ENCODE assay signal across 12 cellular contexts in genomic region chr9:79630521-79631403, GRCh38. TPM values are rescaled to one million over a fixed set of nuclear protein-coding genes. Genes with fewer than 3 reads are reported as not detected.
DNase-seq lines count a peak whose midpoint lies in the region; ATAC-seq and TF ChIP-seq lines count a peak whose summit lies in the region.
"Had no signal": no experiment of that assay in that cellular context is flagged by ENCODE, and none has a peak within 500 bp of the region (broad histone marks: within the 10 kb centered on the region; RNA-seq: fewer than 3 reads in every experiment).

No MANE protein-coding gene starts in this region.

- H3K4me3 ChIP-seq in thyroid gland (replicated peaks in 1 of 3) (no peak overlapping the region), smooth muscle cell (no peak overlapping the region), Karpas-422 (ENCODE audit: low read length) (no peak overlapping the region)
- H3K4me3 ChIP-seq: colonic mucosa, right atrium auricular region had no signal

- H3F3A ChIP-seq in smooth muscle cell (ENCODE audit: low read depth): no peaks in the 10 kb centered on the region

- H3K27ac Mint-ChIP-seq in activated naive CD4-positive, alpha-beta T cell treated with anti-CD3 and anti-CD28 coated beads, Interleukin-2, amount 50 U/mL, for 24 hours: no peak overlapping the region
- H3K27ac Mint-ChIP-seq: T-cell had no signal

- H3K36me3 ChIP-seq in thyroid gland (no peaks in the 10 kb centered on the region), smooth muscle cell (ENCODE audit: low read depth) (peaks cover 7% of the 10 kb centered on the region), Karpas-422 (ENCODE audit: insufficient read depth, low read length) (peaks cover 16% of the 10 kb centered on the region)
- H3K36me3 ChIP-seq: colonic mucosa, right atrium auricular region had no signal

- intact Hi-C loops in thyroid gland (cut with DNase I): no loop called here

- DNase-seq in activated naive CD4-positive, alpha-beta T cell treated with Interleukin-2 at 50 U/mL for 16 hours: no peak
- DNase-seq in thyroid gland (no peak), GM19238 (ENCODE audit: insufficient read length, low spot score) (no peak), smooth muscle cell (lab: John Stamatoyannopoulos, UW; ENCODE audit: unreplicated experiment) (no peak), Karpas-422 (no peak)
- DNase-seq: colonic mucosa, GOT3, T-cell had no signal

- ATAC-seq in HG02610 (IDR thresholded peaks at IDR 0.05; ENCODE audit: unreplicated experiment) (peak; percentile 91), HG03575 (IDR thresholded peaks at IDR 0.05; ENCODE audit: extremely low read depth, insufficient number of reproducible peaks, low FRiP score, unreplicated experiment) (peak; percentile 79)

- TF ChIP-seq CTCF in thyroid gland (IDR thresholded peaks at IDR 0.05) (no peak), smooth muscle cell (IDR thresholded peaks at IDR 0.05; ENCODE audit: borderline replicate concordance, insufficient read depth, poor library complexity, severe bottlenecking) (no peak)

- H3K4me3 Mint-ChIP-seq in activated naive CD4-positive, alpha-beta T cell treated with anti-CD3 and anti-CD28 coated beads, Interleukin-2, amount 50 U/mL, for 24 hours: peak overlapping the region; percentile 30

- no peak overlapping the region for H3K4me2 ChIP-seq in smooth muscle cell
- no peak overlapping the region for H3K4me2 ChIP-seq in Karpas-422 (ENCODE audit: low read depth, low read length, poor library complexity, severe bottlenecking)

- no peaks in the 10 kb centered on the region for H3K9me2 ChIP-seq in Karpas-422 (replicated peaks; ENCODE audit: insufficient read depth, low read length)

- peaks cover 71% of the 10 kb centered on the region for H3K4me1 Mint-ChIP-seq in activated naive CD4-positive, alpha-beta T cell treated with anti-CD3 and anti-CD28 coated beads, Interleukin-2, amount 50 U/mL, for 24 hours

- H3K27me3 ChIP-seq in thyroid gland (no peaks in the 10 kb centered on the region), smooth muscle cell (ENCODE audit: low read depth) (no peaks in the 10 kb centered on the region), Karpas-422 (ENCODE audit: low read length) (no peaks in the 10 kb centered on the region)
- H3K27me3 ChIP-seq: colonic mucosa, right atrium auricular region had no signal

- no peak for TF ChIP-seq POLR2A in thyroid gland (IDR thresholded peaks at IDR 0.05)

- H2AFZ ChIP-seq in smooth muscle cell (ENCODE audit: low read depth) (no peak overlapping the region), Karpas-422 (ENCODE audit: low read length) (no peak overlapping the region)

- H3K9me3 ChIP-seq in thyroid gland (no peaks in the 10 kb centered on the region), smooth muscle cell (replicated peaks; ENCODE audit: low read depth) (no peaks in the 10 kb centered on the region), Karpas-422 (ENCODE audit: low read length) (no peaks in the 10 kb centered on the region)
- H3K9me3 ChIP-seq: colonic mucosa, right atrium auricular region had no signal

- 72 to 81% methylated on average over 5 of the region's 5 CpGs for WGBS in thyroid gland, 2 donors
- WGBS in smooth muscle cell (ENCODE audit: low lambda C conversion rate): 95% methylated on average over 5 of the region's 5 CpGs

- H3K27ac ChIP-seq in thyroid gland: peak overlapping the region; percentile 18 to 77 (median 70)
- H3K27ac ChIP-seq in smooth muscle cell (ENCODE audit: low read depth): no peak overlapping the region
- H3K27ac ChIP-seq in Karpas-422 (ENCODE audit: low read length): no peak overlapping the region
- H3K27ac ChIP-seq: colonic mucosa, right atrium auricular region had no signal

- H3K9me3 Mint-ChIP-seq in activated naive CD4-positive, alpha-beta T cell treated with anti-CD3 and anti-CD28 coated beads, Interleukin-2, amount 50 U/mL, for 24 hours: no peaks in the 10 kb centered on the region
- H3K9me3 Mint-ChIP-seq: T-cell had no signal

- peaks cover 77% of the 10 kb centered on the region for H4K20me1 ChIP-seq in smooth muscle cell (ENCODE audit: low read depth)
- H4K20me1 ChIP-seq in Karpas-422 (ENCODE audit: insufficient read depth, low read depth, low read length): no peaks in the 10 kb centered on the region

- H3K36me3 Mint-ChIP-seq in activated naive CD4-positive, alpha-beta T cell treated with anti-CD3 and anti-CD28 coated beads, Interleukin-2, amount 50 U/mL, for 24 hours: peaks cover 14% of the 10 kb centered on the region

- H3K9ac ChIP-seq in smooth muscle cell (ENCODE audit: low read depth): no peak overlapping the region
- no peak overlapping the region for H3K9ac ChIP-seq in Karpas-422 (ENCODE audit: low read length)

- H3K79me2 ChIP-seq in smooth muscle cell (ENCODE audit: low read depth): peaks cover 57% of the 10 kb centered on the region
- H3K79me2 ChIP-seq in Karpas-422 (ENCODE audit: low read length): peaks cover 98% of the 10 kb centered on the region

- no peaks in the 10 kb centered on the region for H3K27me3 Mint-ChIP-seq in activated naive CD4-positive, alpha-beta T cell treated with anti-CD3 and anti-CD28 coated beads, Interleukin-2, amount 50 U/mL, for 24 hours
- H3K27me3 Mint-ChIP-seq: T-cell had no signal

- peaks cover 15 to 26% of the 10 kb centered on the region in 2 donors for H3K4me1 ChIP-seq in thyroid gland
- H3K4me1 ChIP-seq in smooth muscle cell (ENCODE audit: low read depth): peaks cover 23% of the 10 kb centered on the region
- peaks cover 29% of the 10 kb centered on the region for H3K4me1 ChIP-seq in Karpas-422 (ENCODE audit: low read length)
- H3K4me1 ChIP-seq: colonic mucosa, right atrium auricular region had no signal

RNA-seq across cellular contexts. Expression of gene TLE4, which starts 59.0 kb away (rescaled TPM):
- total RNA-seq in thyroid gland (10 to 100 TPM; 40.3 to 64.2 (median 52.8) TPM), smooth muscle cell (53.7 and 74.3 TPM in 2 replicates)
- 31.6 and 58.8 TPM in 2 replicates for polyA plus RNA-seq in smooth muscle cell
- 65.3 TPM in 2 replicates for total RNA-seq in Karpas-422 (2014; rRNA removed; shearing (Covaris generic); ENCODE audit: low replicate concordance)

Comparison
In these comparisons a context has a peak if more than half of its experiments do, and no peak if none do; other contexts are left out.
1. H3K27ac ChIP-seq: peak in thyroid gland (3 of 3); none in smooth muscle cell (single experiment) and Karpas-422 (single experiment).